ENCODE assay signal across 1 cellular context in genomic region chr16:31073073-31073822, GRCh38.
TF ChIP-seq lines count a peak whose summit lies in the region.

No MANE protein-coding gene starts in this region.

TF ChIP-seq in K562, 482 proteins besides CTCF, POLR2A, EP300 and RAD21 (continues in another document):
- 0 out of 2 replicates have a peak, but pooled peaks have one; percentile 21 for TF ChIP-seq ZNF408 (CRISPR knock-in tag; IDR thresholded peaks at IDR 0.05; ENCODE audit: low read depth)
- peak; percentile 62; the same call in 1 of the 2 replicates for TF ChIP-seq ERF (CRISPR knock-in tag; IDR thresholded peaks at IDR 0.05)
- no peak for TF ChIP-seq BMI1 (IDR thresholded peaks at IDR 0.05; ENCODE audit: low read length)
- TF ChIP-seq MITF (IDR thresholded peaks at IDR 0.05) = no peak
- TF ChIP-seq HNRNPK (IDR thresholded peaks at IDR 0.05; ENCODE audit: low read depth, low read length, poor library complexity, severe bottlenecking) = no peak
- TF ChIP-seq ZNF644 (tag; IDR thresholded peaks at IDR 0.05; ENCODE audit: low read depth) = peak; percentile 28; the same call in 1 of the 2 replicates
- TF ChIP-seq ARID4B (CRISPR knock-in tag; IDR thresholded peaks at IDR 0.05) = peak; percentile 38; the same call in 1 of the 2 replicates
- TF ChIP-seq DMBX1 (CRISPR knock-in tag; IDR thresholded peaks at IDR 0.05; ENCODE audit: borderline replicate concordance) = 0 out of 2 replicates have a peak, but pooled peaks have one; percentile 61
- peak; percentile 38; the same call in 1 of the 2 replicates for TF ChIP-seq JUND (IDR thresholded peaks at IDR 0.05; ENCODE audit: borderline replicate concordance, low read depth, low read length)
- no peak for TF ChIP-seq JUND (tag; IDR thresholded peaks at IDR 0.05; ENCODE audit: borderline replicate concordance, low read depth, low read length)
- TF ChIP-seq DEAF1 (CRISPR knock-in tag; IDR thresholded peaks at IDR 0.05) = no peak
- TF ChIP-seq TGIF2 (CRISPR knock-in tag; IDR thresholded peaks at IDR 0.05) = peak; percentile 53; the same call in 1 of the 2 replicates
- TF ChIP-seq YY1 (IDR thresholded peaks at IDR 0.05; ENCODE audit: borderline replicate concordance in 1 of 3, control insufficient read depth in 1 of 3, extremely low read depth in 1 of 3, insufficient read depth in 3 of 3, insufficient read length in 1 of 3, insufficient replicate concordance in 2 of 3, low read depth in 1 of 3, low read length in 2 of 3) = peak; percentile 53 to 78 (median 69)
- no peak for TF ChIP-seq ZNF785 (CRISPR knock-in tag; IDR thresholded peaks at IDR 0.05)
- TF ChIP-seq, protein P1, sequence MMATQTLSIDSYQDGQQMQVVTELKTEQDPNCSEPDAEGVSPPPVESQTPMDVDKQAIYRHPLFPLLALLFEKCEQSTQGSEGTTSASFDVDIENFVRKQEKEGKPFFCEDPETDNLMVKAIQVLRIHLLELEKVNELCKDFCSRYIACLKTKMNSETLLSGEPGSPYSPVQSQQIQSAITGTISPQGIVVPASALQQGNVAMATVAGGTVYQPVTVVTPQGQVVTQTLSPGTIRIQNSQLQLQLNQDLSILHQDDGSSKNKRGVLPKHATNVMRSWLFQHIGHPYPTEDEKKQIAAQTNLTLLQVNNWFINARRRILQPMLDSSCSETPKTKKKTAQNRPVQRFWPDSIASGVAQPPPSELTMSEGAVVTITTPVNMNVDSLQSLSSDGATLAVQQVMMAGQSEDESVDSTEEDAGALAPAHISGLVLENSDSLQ (IDR thresholded peaks at IDR 0.05) = no peak
- 0 out of 2 replicates have a peak, but pooled peaks have one; percentile 19 for TF ChIP-seq GTF2F1 (IDR thresholded peaks at IDR 0.05; ENCODE audit: low read depth, low read length)
- peak; percentile 86 for TF ChIP-seq REST (CRISPR knock-in tag; IDR thresholded peaks at IDR 0.05; ENCODE audit: low read depth)
- no peak for TF ChIP-seq HSF4 (CRISPR knock-in tag; IDR thresholded peaks at IDR 0.05; ENCODE audit: borderline replicate concordance)
- TF ChIP-seq RBM15 (IDR thresholded peaks at IDR 0.05; ENCODE audit: insufficient read depth, low read length) = no peak
- TF ChIP-seq NFIC (IDR thresholded peaks at IDR 0.05) = peak; percentile 59
- TF ChIP-seq FOXA3 (CRISPR knock-in tag; conservative IDR thresholded peaks at IDR 0.05 in 1 of 2, IDR thresholded peaks at IDR 0.05 in 1 of 2) = no peak
- TF ChIP-seq OTX1 (CRISPR knock-in tag; IDR thresholded peaks at IDR 0.05) = 0 out of 2 replicates have a peak, but pooled peaks have one; percentile 72
- TF ChIP-seq ZNF134 (CRISPR knock-in tag; conservative IDR thresholded peaks at IDR 0.05) = peak; percentile 100
- peak; percentile 58; the same call in 1 of the 2 replicates for TF ChIP-seq FOXK1 (CRISPR knock-in tag; IDR thresholded peaks at IDR 0.05; ENCODE audit: borderline replicate concordance)
- TF ChIP-seq ZFX (CRISPR knock-in tag; IDR thresholded peaks at IDR 0.05) = peak; percentile 91
- TF ChIP-seq FUS (optimal IDR thresholded peaks at IDR 0.05; ENCODE audit: low read depth, low read length) = peak; percentile 68
- peak; percentile 25; the same call in 1 of the 2 replicates for TF ChIP-seq SUPT5H (IDR thresholded peaks at IDR 0.05)
- peak; percentile 63 to 89; a peak in 3 of 4 replicates for TF ChIP-seq NONO (IDR thresholded peaks at IDR 0.05; ENCODE audit: low read depth in 2 of 2, low read length in 1 of 2)
- TF ChIP-seq, protein P2, sequence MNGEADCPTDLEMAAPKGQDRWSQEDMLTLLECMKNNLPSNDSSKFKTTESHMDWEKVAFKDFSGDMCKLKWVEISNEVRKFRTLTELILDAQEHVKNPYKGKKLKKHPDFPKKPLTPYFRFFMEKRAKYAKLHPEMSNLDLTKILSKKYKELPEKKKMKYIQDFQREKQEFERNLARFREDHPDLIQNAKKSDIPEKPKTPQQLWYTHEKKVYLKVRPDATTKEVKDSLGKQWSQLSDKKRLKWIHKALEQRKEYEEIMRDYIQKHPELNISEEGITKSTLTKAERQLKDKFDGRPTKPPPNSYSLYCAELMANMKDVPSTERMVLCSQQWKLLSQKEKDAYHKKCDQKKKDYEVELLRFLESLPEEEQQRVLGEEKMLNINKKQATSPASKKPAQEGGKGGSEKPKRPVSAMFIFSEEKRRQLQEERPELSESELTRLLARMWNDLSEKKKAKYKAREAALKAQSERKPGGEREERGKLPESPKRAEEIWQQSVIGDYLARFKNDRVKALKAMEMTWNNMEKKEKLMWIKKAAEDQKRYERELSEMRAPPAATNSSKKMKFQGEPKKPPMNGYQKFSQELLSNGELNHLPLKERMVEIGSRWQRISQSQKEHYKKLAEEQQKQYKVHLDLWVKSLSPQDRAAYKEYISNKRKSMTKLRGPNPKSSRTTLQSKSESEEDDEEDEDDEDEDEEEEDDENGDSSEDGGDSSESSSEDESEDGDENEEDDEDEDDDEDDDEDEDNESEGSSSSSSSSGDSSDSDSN (IDR thresholded peaks at IDR 0.05; ENCODE audit: borderline replicate concordance in 1 of 2, low read depth in 2 of 2, low read length in 2 of 2) = peak; percentile 9 to 72; a peak in 2 of 4 replicates
- TF ChIP-seq CBFB (CRISPR knock-in tag; IDR thresholded peaks at IDR 0.05) = peak; percentile 49; the same call in 1 of the 2 replicates
- TF ChIP-seq ARID2 (IDR thresholded peaks at IDR 0.05) = no peak
- TF ChIP-seq ESRRB (CRISPR knock-in tag; IDR thresholded peaks at IDR 0.05; ENCODE audit: borderline replicate concordance) = no peak
- peak; percentile 54; the same call in 1 of the 2 replicates for TF ChIP-seq GMEB1 (CRISPR knock-in tag; IDR thresholded peaks at IDR 0.05)
- TF ChIP-seq SIN3B (IDR thresholded peaks at IDR 0.05; ENCODE audit: low read depth) = peak; percentile 50
- TF ChIP-seq HDAC1 (IDR thresholded peaks at IDR 0.05) = peak; percentile 28 to 81; a peak in 3 of 4 replicates
- TF ChIP-seq ZNF57 (CRISPR knock-in tag; IDR thresholded peaks at IDR 0.05) = peak; percentile 53; the same call in 1 of the 2 replicates
- peak; percentile 72 for TF ChIP-seq MYC (IDR thresholded peaks at IDR 0.05; ENCODE audit: low read depth, low read length)
- peak; percentile 58; the same call in 1 of the 2 replicates for TF ChIP-seq MYC (CRISPR knock-in tag; IDR thresholded peaks at IDR 0.05; ENCODE audit: borderline replicate concordance, low read depth)
- TF ChIP-seq, protein P3, sequence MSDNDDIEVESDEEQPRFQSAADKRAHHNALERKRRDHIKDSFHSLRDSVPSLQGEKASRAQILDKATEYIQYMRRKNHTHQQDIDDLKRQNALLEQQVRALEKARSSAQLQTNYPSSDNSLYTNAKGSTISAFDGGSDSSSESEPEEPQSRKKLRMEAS (CRISPR knock-in tag; IDR thresholded peaks at IDR 0.05) = no peak; the same call in none of the 2 replicates
- TF ChIP-seq ZC3H4 (CRISPR knock-in tag; IDR thresholded peaks at IDR 0.05; ENCODE audit: borderline replicate concordance) = peak; percentile 63; the same call in 1 of the 2 replicates
- peak; percentile 87 for TF ChIP-seq SMAD4 (CRISPR knock-in tag; conservative IDR thresholded peaks at IDR 0.05)
- 0 out of 2 replicates have a peak, but pooled peaks have one; percentile 12 for TF ChIP-seq SAFB (IDR thresholded peaks at IDR 0.05; ENCODE audit: borderline replicate concordance, low read depth, low read length)
- TF ChIP-seq EP400 (IDR thresholded peaks at IDR 0.05) = peak; percentile 75; the same call in 1 of the 2 replicates
- TF ChIP-seq, protein P4, sequence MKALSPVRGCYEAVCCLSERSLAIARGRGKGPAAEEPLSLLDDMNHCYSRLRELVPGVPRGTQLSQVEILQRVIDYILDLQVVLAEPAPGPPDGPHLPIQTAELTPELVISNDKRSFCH (CRISPR knock-in tag; IDR thresholded peaks at IDR 0.05) = no peak
- TF ChIP-seq, protein P4 (tag; IDR thresholded peaks at IDR 0.05) = peak; percentile 89
- peak; percentile 97 for TF ChIP-seq PCBP1 (IDR thresholded peaks at IDR 0.05; ENCODE audit: low read depth, low read length, poor library complexity, severe bottlenecking)
- TF ChIP-seq CTBP1 (IDR thresholded peaks at IDR 0.05; ENCODE audit: borderline replicate concordance) = peak; percentile 80
